ENCODE assay signal across 8 cellular contexts in genomic region chr13:36981156-36981743, GRCh38. TPM values are rescaled to one million over a fixed set of nuclear protein-coding genes. Genes with fewer than 3 reads are reported as not detected.
DNase-seq lines count a peak whose midpoint lies in the region; ATAC-seq and TF ChIP-seq lines count a peak whose summit lies in the region.

No MANE protein-coding gene starts in this region.

- 23% methylated on average over 6 of the region's 6 CpGs for WGBS in prostate gland

- DNase-seq in NCI-H2196 (lab: John Stamatoyannopoulos, UW; ENCODE audit: unreplicated experiment), result peak; percentile 14
- DNase-seq in NCI-H2196 treated with DMSO at 0.1 percent for 48 hours (lab: John Stamatoyannopoulos, UW; ENCODE audit: unreplicated experiment), result no peak
- DNase-seq in OCI-M1 (lab: John Stamatoyannopoulos, UW), result peak; percentile 77
- DNase-seq in epithelial cell of proximal tubule (ENCODE audit: low read depth), result no peak
- DNase-seq in prostate gland (ENCODE audit: low spot score), result no peak
- no peak for DNase-seq in activated naive CD8-positive, alpha-beta T cell treated with anti-CD3 and anti-CD28 coated beads, Interleukin-2, amount 50 U/mL, for 24 hours
- no peak for DNase-seq in activated CD4-positive, alpha-beta T cell treated with anti-CD3 and anti-CD28 coated beads for 1 hour

- H3K27me3 Mint-ChIP-seq in activated naive CD8-positive, alpha-beta T cell treated with anti-CD3 and anti-CD28 coated beads, Interleukin-2, amount 50 U/mL, for 24 hours, result no peaks in the 10 kb centered on the region

- TF ChIP-seq POLR2A in prostate gland (IDR thresholded peaks at IDR 0.05), result no peak

- H3K9me3 Mint-ChIP-seq in activated naive CD8-positive, alpha-beta T cell treated with anti-CD3 and anti-CD28 coated beads, Interleukin-2, amount 50 U/mL, for 24 hours, result no peaks in the 10 kb centered on the region

- H3K4me1 ChIP-seq in prostate gland (replicated peaks), result no peaks in the 10 kb centered on the region

- H3K4me3 ChIP-seq in epithelial cell of proximal tubule (ENCODE audit: low read depth, low read length), result no peak overlapping the region
- no peak overlapping the region for H3K4me3 ChIP-seq in prostate gland

- intact Hi-C loops in prostate gland (cut with DNase I), result loop anchor here (2.0 kb wide), 1 partner anchor 122 kb away; no protein-coding TSS in a partner anchor

- no peak overlapping the region for H3K4me3 Mint-ChIP-seq in activated naive CD8-positive, alpha-beta T cell treated with anti-CD3 and anti-CD28 coated beads, Interleukin-2, amount 50 U/mL, for 24 hours

- no peak overlapping the region for H3K27ac Mint-ChIP-seq in activated naive CD8-positive, alpha-beta T cell treated with anti-CD3 and anti-CD28 coated beads, Interleukin-2, amount 50 U/mL, for 24 hours

- ATAC-seq in HG03159 (IDR thresholded peaks at IDR 0.05; ENCODE audit: unreplicated experiment), result peak; percentile 72
- no peak for ATAC-seq in activated naive CD8-positive, alpha-beta T cell treated with anti-CD3 and anti-CD28 coated beads, Interleukin-2, amount 50 U/mL, for 24 hours

- no peaks in the 10 kb centered on the region for H3K36me3 ChIP-seq in prostate gland

- H3K36me3 Mint-ChIP-seq in activated naive CD8-positive, alpha-beta T cell treated with anti-CD3 and anti-CD28 coated beads, Interleukin-2, amount 50 U/mL, for 24 hours (ENCODE audit: low read depth), result peaks cover 36% of the 10 kb centered on the region

- no peaks in the 10 kb centered on the region for H3K9me3 ChIP-seq in prostate gland

- TF ChIP-seq CTCF in epithelial cell of proximal tubule (conservative IDR thresholded peaks at IDR 0.05; ENCODE audit: low read depth, low read length) (peak; percentile 54), prostate gland (IDR thresholded peaks at IDR 0.05) (peak; percentile 19 to 70 (median 54))

- H3K27me3 ChIP-seq in prostate gland (replicated peaks; ENCODE audit: insufficient read depth), result no peaks in the 10 kb centered on the region

- no peaks in the 10 kb centered on the region for H3K4me1 Mint-ChIP-seq in activated naive CD8-positive, alpha-beta T cell treated with anti-CD3 and anti-CD28 coated beads, Interleukin-2, amount 50 U/mL, for 24 hours

- H3K27ac ChIP-seq in prostate gland, result no peak overlapping the region

RNA-seq across cellular contexts. Expression of gene ALG5, which starts 17.9 kb away (rescaled TPM):
- total RNA-seq in epithelial cell of proximal tubule, result 26.3 and 36.8 TPM in 2 replicates
- total RNA-seq in prostate gland, result 10 to 100 TPM; 14.1 to 41.3 TPM

RNA-seq across cellular contexts. Expression of gene EXOSC8, which starts 19.3 kb away (rescaled TPM):
- total RNA-seq in epithelial cell of proximal tubule (68.1 and 92.8 TPM in 2 replicates), prostate gland (10 to 100 TPM; 10.9 to 29.4 TPM)

Comparison
In these comparisons a context has a peak if more than half of its experiments do, and no peak if none do; other contexts are left out.
1. DNase-seq: peak in NCI-H2196 (single experiment) and OCI-M1 (single experiment); none in NCI-H2196 treated with DMSO at 0.1 percent for 48 hours (single experiment), epithelial cell of proximal tubule (single experiment), prostate gland (single experiment), activated naive CD8-positive, alpha-beta T cell treated with anti-CD3 and anti-CD28 coated beads, Interleukin-2, amount 50 U/mL, for 24 hours (single experiment) and activated CD4-positive, alpha-beta T cell treated with anti-CD3 and anti-CD28 coated beads for 1 hour (single experiment).